Comparison of ENCODE assay signal across 26 cellular contexts in genomic region chr9:3047912-3048311, GRCh38.
"Had no signal": no experiment of that assay in that cellular context is flagged by ENCODE, and none has a peak within 500 bp of the region (broad histone marks: within the 10 kb centered on the region; RNA-seq: fewer than 3 reads in every experiment).

No MANE protein-coding gene starts in this region.

- H3K4me1 ChIP-seq: stomach, suprapubic skin, testis, thyroid gland, tibial nerve, transverse colon, upper lobe of left lung, upper lobe of right lung, uterus had no signal

- ATAC-seq: stimulated activated effector memory CD8-positive, alpha-beta T cell treated with anti-CD3 and anti-CD28 coated beads, Interleukin-12 subunit alpha, Interleukin-12 subunit beta, amount 100 ng/mL, for 72 hours; stimulated activated memory B cell treated with anti-CD40 and anti-IgM and Interleukin-4, amounts not matched to agents 10 μg/mL and 1 μg/mL and 100 μg/mL, for 72 hours; stimulated activated naive B cell treated with anti-CD40 and anti-IgM and Interleukin-4, amounts not matched to agents 10 μg/mL and 1 μg/mL and 100 μg/mL, for 72 hours; stimulated activated naive CD8-positive, alpha-beta T cell treated with anti-CD3 and anti-CD28 coated beads, Interleukin-15, amount 100 ng/mL, for 72 hours; stimulated activated naive CD8-positive, alpha-beta T cell treated with anti-CD3 and anti-CD28 coated beads, Interleukin-15, Interleukin-2, amounts not matched to agents 100 U/mL and 50 U/mL, for 24 hours; upper lobe of right lung had no signal

- H3K27ac ChIP-seq: stomach, suprapubic skin, testis, thoracic aorta, thyroid gland, tibial artery, tibial nerve, transverse colon, upper lobe of left lung, upper lobe of right lung, uterus had no signal

- H3K36me3 ChIP-seq: stomach, suprapubic skin, thoracic aorta, thyroid gland, tibial artery, tibial nerve, transverse colon, upper lobe of left lung, upper lobe of right lung, uterus had no signal

- H3K4me3 ChIP-seq: stomach, suprapubic skin, testis, thoracic aorta, thyroid gland, tibial artery, tibial nerve, transverse colon, upper lobe of left lung, upper lobe of right lung, uterus had no signal

- H3K9me3 ChIP-seq: stomach, suprapubic skin, testis, thoracic aorta, thyroid gland, tibial artery, tibial nerve, transverse colon, upper lobe of left lung, upper lobe of right lung, uterus had no signal

- H3K27me3 ChIP-seq: stomach, suprapubic skin, testis, thyroid gland, tibial artery, tibial nerve, transverse colon, upper lobe of left lung, upper lobe of right lung, uterus had no signal

- FAIRE-seq: urothelium cell line had no signal

- DNase-seq: stimulated activated CD4-positive, alpha-beta T cell treated with anti-CD3 and anti-CD28 coated beads, Interleukin-2, amount 100 ng/mL, for 48 hours; stimulated activated CD4-positive, alpha-beta T cell treated with anti-CD3 and anti-CD28 coated beads, Interleukin-4, amount 100 ng/mL, for 1 hour; stimulated activated CD4-positive, alpha-beta T cell treated with anti-CD3 and anti-CD28 coated beads, Interleukin-4, amount 100 ng/mL, for 24 hours; stimulated activated CD4-positive, alpha-beta T cell treated with anti-CD3 and anti-CD28 coated beads, Interleukin-4, amount 100 ng/mL, for 4 hours; stimulated activated CD8-positive, alpha-beta memory T cell treated with anti-CD3 and anti-CD28 coated beads, Interleukin-4, amount 100 ng/mL, for 48 hours; stimulated activated naive B cell treated with anti-CD40 and anti-IgM and Interleukin-4, amounts not matched to agents 10 μg/mL and 1 μg/mL and 100 μg/mL, for 72 hours; stimulated activated naive CD4-positive, alpha-beta T cell; stimulated activated naive CD4-positive, alpha-beta T cell treated with Interleukin-2 at 50 U/mL for 16 hours; stimulated activated naive CD8-positive, alpha-beta T cell treated with anti-CD3 and anti-CD28 coated beads, Interleukin-15, amount 100 ng/mL, for 72 hours; stimulated activated naive CD8-positive, alpha-beta T cell treated with anti-CD3 and anti-CD28 coated beads, Interleukin-15, Interleukin-2, amounts not matched to agents 100 U/mL and 50 U/mL, for 24 hours; stomach; substantia nigra; testis; thyroid gland; tibial artery; transverse colon; trophoblast cell; upper lobe of left lung; upper lobe of right lung; uterus had no signal
